ENCODE assay signal across 1 cellular context in genomic region chr10:33542747-33543505, GRCh38.
TF ChIP-seq lines count a peak whose summit lies in the region.

No MANE protein-coding gene starts in this region.

TF ChIP-seq in SK-N-SH, 30 proteins besides CTCF, POLR2A, EP300 and RAD21:
- TF ChIP-seq, protein P1, sequence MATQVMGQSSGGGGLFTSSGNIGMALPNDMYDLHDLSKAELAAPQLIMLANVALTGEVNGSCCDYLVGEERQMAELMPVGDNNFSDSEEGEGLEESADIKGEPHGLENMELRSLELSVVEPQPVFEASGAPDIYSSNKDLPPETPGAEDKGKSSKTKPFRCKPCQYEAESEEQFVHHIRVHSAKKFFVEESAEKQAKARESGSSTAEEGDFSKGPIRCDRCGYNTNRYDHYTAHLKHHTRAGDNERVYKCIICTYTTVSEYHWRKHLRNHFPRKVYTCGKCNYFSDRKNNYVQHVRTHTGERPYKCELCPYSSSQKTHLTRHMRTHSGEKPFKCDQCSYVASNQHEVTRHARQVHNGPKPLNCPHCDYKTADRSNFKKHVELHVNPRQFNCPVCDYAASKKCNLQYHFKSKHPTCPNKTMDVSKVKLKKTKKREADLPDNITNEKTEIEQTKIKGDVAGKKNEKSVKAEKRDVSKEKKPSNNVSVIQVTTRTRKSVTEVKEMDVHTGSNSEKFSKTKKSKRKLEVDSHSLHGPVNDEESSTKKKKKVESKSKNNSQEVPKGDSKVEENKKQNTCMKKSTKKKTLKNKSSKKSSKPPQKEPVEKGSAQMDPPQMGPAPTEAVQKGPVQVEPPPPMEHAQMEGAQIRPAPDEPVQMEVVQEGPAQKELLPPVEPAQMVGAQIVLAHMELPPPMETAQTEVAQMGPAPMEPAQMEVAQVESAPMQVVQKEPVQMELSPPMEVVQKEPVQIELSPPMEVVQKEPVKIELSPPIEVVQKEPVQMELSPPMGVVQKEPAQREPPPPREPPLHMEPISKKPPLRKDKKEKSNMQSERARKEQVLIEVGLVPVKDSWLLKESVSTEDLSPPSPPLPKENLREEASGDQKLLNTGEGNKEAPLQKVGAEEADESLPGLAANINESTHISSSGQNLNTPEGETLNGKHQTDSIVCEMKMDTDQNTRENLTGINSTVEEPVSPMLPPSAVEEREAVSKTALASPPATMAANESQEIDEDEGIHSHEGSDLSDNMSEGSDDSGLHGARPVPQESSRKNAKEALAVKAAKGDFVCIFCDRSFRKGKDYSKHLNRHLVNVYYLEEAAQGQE (IDR thresholded peaks at IDR 0.05; ENCODE audit: low read depth, low read length): no peak
- peak; percentile 40; the same call in 1 of the 2 replicates for TF ChIP-seq FOSL2 (IDR thresholded peaks at IDR 0.05; ENCODE audit: borderline replicate concordance, low read depth)
- TF ChIP-seq TCF12 (IDR thresholded peaks at IDR 0.05): 0 out of 2 replicates have a peak, but pooled peaks have one; percentile 18
- 0 out of 2 replicates have a peak, but pooled peaks have one; percentile 5 for TF ChIP-seq JUND (IDR thresholded peaks at IDR 0.05)
- peak; percentile 18; the same call in 1 of the 2 replicates for TF ChIP-seq PBX3 (IDR thresholded peaks at IDR 0.05)
